ENCODE assay signal across 8 cellular contexts in the genomic region with DNA sequence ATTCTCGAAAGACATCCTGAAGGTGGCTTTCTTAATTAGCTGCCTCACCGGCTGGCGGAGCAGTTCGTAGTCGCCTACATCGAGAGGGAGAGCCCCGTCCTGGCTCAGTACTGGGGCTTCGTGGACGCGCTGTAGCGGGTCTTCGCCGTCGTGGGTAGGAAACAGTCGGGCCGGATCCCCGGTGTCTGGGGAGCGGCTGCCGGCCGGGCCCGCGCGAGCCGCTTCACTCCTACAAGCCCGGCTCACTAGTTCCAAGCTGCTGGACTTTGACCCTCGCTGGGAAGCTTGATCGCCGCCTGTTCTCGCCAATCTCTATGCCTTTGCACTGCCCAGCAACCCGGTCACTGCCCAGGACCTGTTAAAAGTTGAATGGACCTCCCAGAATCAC. TPM values are rescaled to one million over a fixed set of nuclear protein-coding genes. Genes with fewer than 3 reads are reported as not detected.
DNase-seq lines count a peak whose midpoint lies in the region; ATAC-seq lines count a peak whose summit lies in the region.

No MANE protein-coding gene starts in this region.

- H2BK15ac ChIP-seq in mesenchymal stem cell (ENCODE audit: low read depth, poor library complexity, severe bottlenecking) = peak overlapping the region; percentile 94

- H3K27me3 ChIP-seq in ectodermal cell (ENCODE audit: control insufficient read depth, insufficient read depth, low read length, poor library complexity, severe bottlenecking) = no peaks in the 10 kb centered on the region
- H3K27me3 ChIP-seq in mesenchymal stem cell (ENCODE audit: control insufficient read depth in 1 of 2, insufficient read depth in 1 of 2, low read length in 2 of 2) = no peaks in the 10 kb centered on the region

- H3K23ac ChIP-seq in mesenchymal stem cell (ENCODE audit: low read length in 2 of 2) = peak overlapping the region in 1 of 2 experiments; percentile 59

- DNase-seq in CMK (ENCODE audit: low read depth) = peak; percentile 4
- peak; percentile 55 for DNase-seq in activated CD4-positive, alpha-beta T cell treated with anti-CD3 and anti-CD28 coated beads for 48 hours
- DNase-seq in mesenchymal stem cell = peak; percentile 71
- DNase-seq in stimulated activated CD8-positive, alpha-beta memory T cell treated with anti-CD3 and anti-CD28 coated beads, Interleukin-4, amount 100 ng/mL, for 24 hours (ENCODE audit: low read depth) = peak; percentile 11
- DNase-seq in SHP77 treated with DMSO at 0.1 percent for 48 hours (lab: John Stamatoyannopoulos, UW) = no peak

- ATAC-seq in GM19463 (IDR thresholded peaks at IDR 0.05; ENCODE audit: unreplicated experiment) (peak; percentile 25), HG03575 (IDR thresholded peaks at IDR 0.05; ENCODE audit: extremely low read depth, insufficient number of reproducible peaks, low FRiP score, unreplicated experiment) (peak; percentile 7)

- H3K27ac ChIP-seq in ectodermal cell (ENCODE audit: insufficient read depth, low read depth, low read length, poor library complexity, severe bottlenecking) = peak overlapping the region; percentile 97
- H3K27ac ChIP-seq in mesenchymal stem cell (ENCODE audit: low read length, poor library complexity, severe bottlenecking) = peak overlapping the region; percentile 88

- H4K91ac ChIP-seq in mesenchymal stem cell (ENCODE audit: low read length) = peak overlapping the region; percentile 86

- H3K79me1 ChIP-seq in mesenchymal stem cell (replicated peaks; ENCODE audit: low read length, poor library complexity, severe bottlenecking) = peaks cover 10% of the 10 kb centered on the region

- peak overlapping the region; percentile 75 to 98 for H3K18ac ChIP-seq in mesenchymal stem cell (ENCODE audit: low read depth in 1 of 2, low read length in 2 of 2)

- H2BK5ac ChIP-seq in mesenchymal stem cell (ENCODE audit: low read depth, low read length, poor library complexity, severe bottlenecking) = peak overlapping the region; percentile 35

- peak overlapping the region in 1 of 2 experiments; percentile 42 for H3K14ac ChIP-seq in mesenchymal stem cell (ENCODE audit: low read length in 2 of 2)

- no peaks in the 10 kb centered on the region for H3K9me3 ChIP-seq in ectodermal cell (ENCODE audit: control insufficient read depth, low read length)
- H3K9me3 ChIP-seq in mesenchymal stem cell (ENCODE audit: control insufficient read depth, low read length) = no peaks in the 10 kb centered on the region

- H2BK12ac ChIP-seq in mesenchymal stem cell (ENCODE audit: low read length in 2 of 2) = no peak overlapping the region

- peak overlapping the region; percentile 76 for H3K4me3 ChIP-seq in ectodermal cell (ENCODE audit: insufficient read depth, low read depth, low read length)
- peak overlapping the region; percentile 80 to 86 for H3K4me3 ChIP-seq in mesenchymal stem cell (ENCODE audit: insufficient read depth in 1 of 2, low read depth in 1 of 2, low read length in 2 of 2)

- 0 to 1% methylated on average over 30 of the region's 30 CpGs for WGBS in ectodermal cell, 2 experiments
- WGBS in mesenchymal stem cell = under 1% methylated on average over 30 of the region's 30 CpGs

- H4K8ac ChIP-seq in mesenchymal stem cell (ENCODE audit: low read length) = peak overlapping the region; percentile 100

- peak overlapping the region; percentile 68 for H2AFZ ChIP-seq in mesenchymal stem cell (ENCODE audit: low read depth, low read length)

- peak overlapping the region; percentile 98 for H3K4me2 ChIP-seq in mesenchymal stem cell (ENCODE audit: low read length, poor library complexity, severe bottlenecking)

- H3K4me1 ChIP-seq in ectodermal cell (ENCODE audit: control insufficient read depth, insufficient read depth, low read length) = peaks cover 3% of the 10 kb centered on the region
- peaks cover 6% of the 10 kb centered on the region for H3K4me1 ChIP-seq in mesenchymal stem cell (ENCODE audit: control insufficient read depth, insufficient read depth, low read depth, low read length)

- H3K36me3 ChIP-seq in ectodermal cell (ENCODE audit: control insufficient read depth, insufficient read depth, low read length) = no peaks in the 10 kb centered on the region
- peaks cover 0 to 35% of the 10 kb centered on the region in 2 experiments for H3K36me3 ChIP-seq in mesenchymal stem cell (ENCODE audit: control insufficient read depth in 1 of 2, insufficient read depth in 2 of 2, low read depth in 1 of 2, low read length in 2 of 2)

- peak overlapping the region; percentile 97 for H3K9ac ChIP-seq in mesenchymal stem cell (ENCODE audit: low read length)

- H2BK120ac ChIP-seq in mesenchymal stem cell (ENCODE audit: low read depth, low read length) = peak overlapping the region; percentile 73

- peak overlapping the region in 1 of 2 experiments; percentile 8 for H3K4ac ChIP-seq in mesenchymal stem cell (ENCODE audit: low read depth in 1 of 2, low read length in 2 of 2)

- no peak overlapping the region for H2AK5ac ChIP-seq in mesenchymal stem cell (ENCODE audit: low read length, severe bottlenecking)

RNA-seq across cellular contexts. Expression of a gene that starts 41.3 kb away (rescaled TPM):
- not detected for polyA plus RNA-seq in ectodermal cell (2013, experiment 1 of 4)
- not detected for polyA plus RNA-seq in ectodermal cell (2013, experiment 2 of 4)
- not detected for polyA plus RNA-seq in ectodermal cell (2013, experiment 3 of 4)
- polyA plus RNA-seq in ectodermal cell (2013, experiment 4 of 4) = not detected
- not detected for polyA plus RNA-seq in mesenchymal stem cell (2013, experiment 1 of 2)
- polyA plus RNA-seq in mesenchymal stem cell (2013, experiment 2 of 2) = not detected

RNA-seq across cellular contexts. Expression of a gene that starts 57.2 kb away (rescaled TPM):
- 17.3 TPM for polyA plus RNA-seq in ectodermal cell (2013, experiment 1 of 4)
- polyA plus RNA-seq in ectodermal cell (2013, experiment 2 of 4) = 19.8 TPM
- polyA plus RNA-seq in ectodermal cell (2013, experiment 3 of 4) = 13.5 TPM
- polyA plus RNA-seq in ectodermal cell (2013, experiment 4 of 4) = 14.3 TPM
- 5.3 TPM for polyA plus RNA-seq in mesenchymal stem cell (2013, experiment 1 of 2)
- 6.4 TPM for polyA plus RNA-seq in mesenchymal stem cell (2013, experiment 2 of 2)
